Comparison of ENCODE assay signal across 1 cellular context in genomic region chr20:45124365-45124764, GRCh38.
TF ChIP-seq lines count a peak whose summit lies in the region.

Gene WFDC12 (minus strand): TSS chr20:45124465. CDS start chr20:45124447, 18 bp downstream.

TF ChIP-seq in HepG2, 621 proteins besides CTCF, POLR2A, EP300 and RAD21 (continued from another document):
- TF ChIP-seq ZNF142 (CRISPR knock-in tag; IDR thresholded peaks at IDR 0.05) (no peak), SMAD3 (CRISPR knock-in tag; IDR thresholded peaks at IDR 0.05) (no peak), E2F2 (CRISPR knock-in tag; IDR thresholded peaks at IDR 0.05; ENCODE audit: borderline replicate concordance) (no peak), U2AF2 (IDR thresholded peaks at IDR 0.05; ENCODE audit: low read depth, low read length) (no peak), ZNF232 (CRISPR knock-in tag; IDR thresholded peaks at IDR 0.05; ENCODE audit: borderline replicate concordance) (no peak), ZNF101 (CRISPR knock-in tag; IDR thresholded peaks at IDR 0.05; ENCODE audit: borderline replicate concordance, low read depth) (no peak), ZNF549 (CRISPR knock-in tag; IDR thresholded peaks at IDR 0.05) (no peak), GMEB1 (CRISPR knock-in tag; IDR thresholded peaks at IDR 0.05; ENCODE audit: borderline replicate concordance) (no peak), ZMAT5 (CRISPR knock-in tag; IDR thresholded peaks at IDR 0.05; ENCODE audit: borderline replicate concordance, low read depth) (no peak), EED (CRISPR knock-in tag; IDR thresholded peaks at IDR 0.05) (no peak), ZNF10 (CRISPR knock-in tag; IDR thresholded peaks at IDR 0.05; ENCODE audit: borderline replicate concordance, low read depth) (no peak), FOXM1 (CRISPR knock-in tag; IDR thresholded peaks at IDR 0.05) (no peak)
